Comparison of ENCODE assay signal across 14 cellular contexts in the genomic region with DNA sequence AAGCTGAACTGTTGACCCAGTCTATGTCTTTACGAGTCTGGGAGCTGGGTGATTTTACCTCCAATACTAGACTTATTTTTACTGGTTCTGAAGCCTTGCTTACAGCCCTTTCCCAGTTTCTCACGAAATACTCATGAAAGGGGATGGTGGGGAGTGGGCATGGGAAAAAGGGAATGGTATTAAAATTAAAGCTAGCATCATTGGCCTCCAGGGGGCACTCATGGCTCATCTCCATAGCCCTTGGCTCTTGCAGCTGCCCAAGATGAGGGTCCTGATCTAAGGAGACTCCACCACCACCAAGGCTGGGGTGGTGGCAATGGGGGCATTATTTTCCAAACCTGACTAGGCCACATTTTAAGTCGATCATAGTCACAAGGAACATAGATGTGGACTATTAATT. TPM values are rescaled to one million over a fixed set of nuclear protein-coding genes. Genes with fewer than 3 reads are reported as not detected.
A peak's percentile ranks its signal among the peaks of the same experiment; 100 is the strongest.
DNase-seq lines count a peak whose midpoint lies in the region; ATAC-seq, FAIRE-seq and TF ChIP-seq lines count a peak whose summit lies in the region.
"Not testable (repeated sequence)": the region's sequence is repeated elsewhere in the genome, so short reads cannot be mapped to it uniquely, and the experiment has no call there.
"Had no signal": no experiment of that assay in that cellular context is flagged by ENCODE, and none has a peak within 500 bp of the region (broad histone marks: within the 10 kb centered on the region; RNA-seq: fewer than 3 reads in every experiment).

No MANE protein-coding gene starts in this region.

- not testable (repeated sequence) for TF ChIP-seq POLR2A in right lobe of liver (IDR thresholded peaks at IDR 0.05)

- H3K27ac ChIP-seq in foreskin keratinocyte, right lobe of liver: not testable (repeated sequence)

- peak; percentile 28 for TF ChIP-seq CTCF in bronchial epithelial cell (IDR thresholded peaks at IDR 0.05; ENCODE audit: insufficient read depth, low read length, severe bottlenecking)
- peak; percentile 23 for TF ChIP-seq CTCF in foreskin keratinocyte (conservative IDR thresholded peaks at IDR 0.05)
- TF ChIP-seq CTCF in right lobe of liver (IDR thresholded peaks at IDR 0.05): peak in 3 of 4 donors; percentile 44 to 51 (median 45)

- intact Hi-C loops in right lobe of liver (cut with DNase I): not testable (repeated sequence)

- ATAC-seq in foreskin keratinocyte: not testable (repeated sequence)
- peak in 3 of 4 donors; percentile 50 to 52 (median 51) for ATAC-seq in right lobe of liver

- H3K4me3 ChIP-seq in H7 (ENCODE audit: insufficient read depth, low read depth, low read length); bronchial epithelial cell (ENCODE audit: low read depth, low read length); right lobe of liver: not testable (repeated sequence)

- not testable (repeated sequence) for H3K36me3 ChIP-seq in H7 (replicated peaks; ENCODE audit: control insufficient read depth, insufficient read depth, low read length); bronchial epithelial cell (ENCODE audit: control insufficient read depth, insufficient read depth, low read length); right lobe of liver

- not testable (repeated sequence) for H3K9me3 ChIP-seq in right lobe of liver

- not testable (repeated sequence) for H3K4me1 ChIP-seq in foreskin keratinocyte, right lobe of liver

- H3K27me3 ChIP-seq in H7 (ENCODE audit: control insufficient read depth, insufficient read depth, low read length); bronchial epithelial cell (ENCODE audit: control insufficient read depth, insufficient read depth, low read length); right lobe of liver: not testable (repeated sequence)
- peaks cover 12% of the 10 kb centered on the region for H3K27me3 ChIP-seq in foreskin keratinocyte

- peak; percentile 30 for DNase-seq in ELF-1 (ENCODE audit: low read depth, low spot score)
- DNase-seq in H7: peak; percentile 32
- DNase-seq in NCI-H1694 (lab: John Stamatoyannopoulos, UW): peak; percentile 19
- DNase-seq in SK-N-DZ (ENCODE audit: low spot score): peak; percentile 4
- not testable (repeated sequence) for DNase-seq in bronchial epithelial cell (ENCODE audit: low read depth); foreskin keratinocyte; right lobe of liver

- 20% methylated on average over 1 of the region's 3 CpGs for WGBS in right lobe of liver (ENCODE audit: insufficient coverage, low coverage, low lambda C conversion rate, missing lambda C conversion rate)

- not testable (repeated sequence) for FAIRE-seq in bronchial epithelial cell (lab: Jason Lieb, UNC)

RNA-seq across cellular contexts. Expression of a gene that starts 22.3 kb away (rescaled TPM):
- not detected in 2 replicates for total RNA-seq in H7 (2014; rRNA removed; shearing (Covaris generic))
- polyA plus RNA-seq in SK-N-DZ (2014; cell fraction: cytosol; rRNA removed): not detected in 2 replicates
- polyA plus RNA-seq in SK-N-DZ (2014; cell fraction: nucleus; rRNA removed): not detected in 2 replicates
- not detected in 2 replicates for total RNA-seq in bronchial epithelial cell
- total RNA-seq in foreskin keratinocyte: not detected in 2 replicates
- not detected in 2 replicates for polyA plus RNA-seq in foreskin keratinocyte
- total RNA-seq in right lobe of liver: 10 to 100 TPM; 15.1 to 40.6 (median 32.7) TPM
- total RNA-seq: activated CD8-positive, alpha-beta memory T cell treated with anti-CD3 and anti-CD28 coated beads for 36 hours; activated T-cell treated with anti-CD3 and anti-CD28 coated beads, Interleukin-2, amount 50 U/mL, for 4 hours; breast epithelium; dermis microvascular lymphatic vessel endothelial cell; myocyte; occipital lobe; temporal lobe had no signal

Comparison
In these comparisons a context has a peak if more than half of its experiments do, and no peak if none do; other contexts are left out.
1. RNA of a gene that starts 22.3 kb away (total RNA-seq): 15.1 to 40.6 TPM in right lobe of liver; not detected in H7, not detected in bronchial epithelial cell and not detected in foreskin keratinocyte; every median in the first group is over 10 times any median in the second.
2. Peak in every context shown above with its lines, with median percentiles within 50 percentile points of each other: CTCF ChIP-seq.